10 cellular contexts compared by ENCODE assay signal in genomic region chr16:1202274-1202673, GRCh38. TPM values are rescaled to one million over a fixed set of nuclear protein-coding genes. Genes with fewer than 3 reads are reported as not detected.
"Had no signal": no experiment of that assay in that cellular context is flagged by ENCODE, and none has a peak within 500 bp of the region (broad histone marks: within the 10 kb centered on the region; RNA-seq: fewer than 3 reads in every experiment).

No MANE protein-coding gene starts in this region.

- H3K4me3 ChIP-seq: K562 had no signal

- ATAC-seq: HepG2, K562 had no signal

- H3K27ac ChIP-seq: HL-60, KMS-11 had no signal

- H3K4me2 ChIP-seq: KMS-11 had no signal

- DNase-seq: IMR-90, KBM-7, KG1 had no signal

- H3K9ac ChIP-seq: KMS-11 had no signal

RNA-seq across cellular contexts. Expression of gene TPSG1, which starts 22.8 kb away (rescaled TPM):
- total RNA-seq: HepG2, HT1080, IMR-90, K562 had no signal
- polyA plus RNA-seq: HepG2, IgD-negative memory B cell, IMR-90, K562 had no signal

RNA-seq across cellular contexts. Expression of gene TPSB2, which starts 27.7 kb away (rescaled TPM):
- total RNA-seq: HepG2, HT-29, HT1080, IMR-90 had no signal
- polyA plus RNA-seq: HepG2, IgD-negative memory B cell, IMR-90, K562 had no signal

RNA-seq across cellular contexts. Expression of gene TPSAB1, which starts 38.2 kb away (rescaled TPM):
- total RNA-seq: HepG2, HT-29, HT1080, IMR-90, K562 had no signal
- polyA plus RNA-seq: IgD-negative memory B cell, IMR-90, K562 had no signal

RNA-seq across cellular contexts. Expression of gene CACNA1H, which starts 49.4 kb away (rescaled TPM):
- total RNA-seq: HT1080 had no signal
- polyA plus RNA-seq: IgD-negative memory B cell had no signal

RNA-seq across cellular contexts. Expression of gene TPSD1, which starts 53.6 kb away (rescaled TPM):
- total RNA-seq: HepG2, HT-29, HT1080, IMR-90, K562 had no signal
- polyA plus RNA-seq: HepG2, IgD-negative memory B cell, IMR-90, K562 had no signal
